In genomic region chr2:46013726-46014125, GRCh38 we compare ENCODE assay signal across 25 cellular contexts.
"Had no signal": no experiment of that assay in that cellular context is flagged by ENCODE, and none has a peak within 500 bp of the region (broad histone marks: within the 10 kb centered on the region; RNA-seq: fewer than 3 reads in every experiment).

No MANE protein-coding gene starts in this region.

- H3K27ac Mint-ChIP-seq: activated B cell treated with CpG ODN at 0.5 μM for 24 hours; activated CD4-positive, alpha-beta T cell treated with anti-CD3 and anti-CD28 coated beads, Interleukin-2, amount 10 ng/mL, durations not matched to agents 7 days and 5 days; activated CD8-positive, alpha-beta T cell treated with anti-CD3 and anti-CD28 coated beads for 36 hours; activated naive CD4-positive, alpha-beta T cell treated with anti-CD3 and anti-CD28 coated beads, Interleukin-2, amount 50 U/mL, for 24 hours; activated T-helper 1 cell treated with anti-CD3 and anti-CD28 coated beads, Interleukin-12 subunit alpha, Interleukin-12 subunit beta, Interleukin-2, Interleukin-4 antibody, amounts not matched to agents 30 ng/mL and 10 ng/mL and 1 ng/mL, durations not matched to agents 14 hours and 24 hours and 36 hours; T-helper 17 cell had no signal

- H3K9me3 Mint-ChIP-seq: activated B cell treated with CpG ODN at 0.5 μM for 24 hours; activated CD4-positive, alpha-beta T cell treated with anti-CD3 and anti-CD28 coated beads, Interleukin-2, amount 10 ng/mL, durations not matched to agents 7 days and 5 days; activated CD8-positive, alpha-beta T cell treated with anti-CD3 and anti-CD28 coated beads for 36 hours; activated naive CD4-positive, alpha-beta T cell treated with anti-CD3 and anti-CD28 coated beads, Interleukin-2, amount 50 U/mL, for 24 hours; activated T-helper 1 cell treated with anti-CD3 and anti-CD28 coated beads, Interleukin-12 subunit alpha, Interleukin-12 subunit beta, Interleukin-2, Interleukin-4 antibody, amounts not matched to agents 30 ng/mL and 10 ng/mL and 1 ng/mL, durations not matched to agents 14 hours and 24 hours and 36 hours had no signal

- H3K36me3 ChIP-seq: breast epithelium had no signal

- H3K4me3 ChIP-seq: breast epithelium had no signal

- H3K4me3 Mint-ChIP-seq: activated B cell treated with CpG ODN at 0.5 μM for 24 hours; activated CD4-positive, alpha-beta T cell treated with anti-CD3 and anti-CD28 coated beads, Interleukin-2, amount 10 ng/mL, durations not matched to agents 7 days and 5 days; activated CD8-positive, alpha-beta T cell treated with anti-CD3 and anti-CD28 coated beads for 36 hours; activated naive CD4-positive, alpha-beta T cell treated with anti-CD3 and anti-CD28 coated beads, Interleukin-2, amount 50 U/mL, for 24 hours; activated T-helper 1 cell treated with anti-CD3 and anti-CD28 coated beads, Interleukin-12 subunit alpha, Interleukin-12 subunit beta, Interleukin-2, Interleukin-4 antibody, amounts not matched to agents 30 ng/mL and 10 ng/mL and 1 ng/mL, durations not matched to agents 14 hours and 24 hours and 36 hours; T-helper 17 cell had no signal

- H3K9me3 ChIP-seq: breast epithelium had no signal

- H3K4me1 ChIP-seq: breast epithelium had no signal

- H3K27me3 Mint-ChIP-seq: activated B cell treated with CpG ODN at 0.5 μM for 24 hours; activated CD4-positive, alpha-beta T cell treated with anti-CD3 and anti-CD28 coated beads, Interleukin-2, amount 10 ng/mL, durations not matched to agents 7 days and 5 days; activated CD8-positive, alpha-beta T cell treated with anti-CD3 and anti-CD28 coated beads for 36 hours; activated naive CD4-positive, alpha-beta T cell treated with anti-CD3 and anti-CD28 coated beads, Interleukin-2, amount 50 U/mL, for 24 hours; T-helper 17 cell had no signal

- H3K27ac ChIP-seq: breast epithelium had no signal

- ATAC-seq: activated CD8-positive, alpha-beta T cell treated with anti-CD3 and anti-CD28 coated beads for 36 hours; T-helper 17 cell had no signal

- H3K4me1 Mint-ChIP-seq: activated B cell treated with CpG ODN at 0.5 μM for 24 hours; activated naive CD4-positive, alpha-beta T cell treated with anti-CD3 and anti-CD28 coated beads, Interleukin-2, amount 50 U/mL, for 24 hours had no signal

- H3K27me3 ChIP-seq: breast epithelium had no signal

- DNase-seq: activated B cell treated with CpG ODN at 0.5 μM for 24 hours; activated CD4-positive, alpha-beta T cell treated with anti-CD3 and anti-CD28 coated beads for 1 hour; activated CD4-positive, alpha-beta T cell treated with anti-CD3 and anti-CD28 coated beads, Interleukin-2, amount 10 ng/mL, durations not matched to agents 7 days and 5 days; activated CD8-positive, alpha-beta memory T cell treated with anti-CD3 and anti-CD28 coated beads, Interleukin-2, amount 50 U/mL, for 4 hours; activated CD8-positive, alpha-beta T cell treated with anti-CD3 and anti-CD28 coated beads for 36 hours; activated effector memory CD4-positive, alpha-beta T cell treated with Interleukin-2 at 50 U/mL for 16 hours; activated naive CD4-positive, alpha-beta T cell; aorta; caudate nucleus; Kasumi-1; KBM-7; NCI-H1048; NCI-H1417; NCI-H1930; NCI-H2171; NCI-H2227 treated with DMSO at 0.1 percent for 48 hours; NCI-H446 treated with DMSO at 0.1 percent for 48 hours; NCI-H526; NCI-H774; SIG-M5; T-helper 17 cell; T-helper 9 cell had no signal
